In the genomic region with DNA sequence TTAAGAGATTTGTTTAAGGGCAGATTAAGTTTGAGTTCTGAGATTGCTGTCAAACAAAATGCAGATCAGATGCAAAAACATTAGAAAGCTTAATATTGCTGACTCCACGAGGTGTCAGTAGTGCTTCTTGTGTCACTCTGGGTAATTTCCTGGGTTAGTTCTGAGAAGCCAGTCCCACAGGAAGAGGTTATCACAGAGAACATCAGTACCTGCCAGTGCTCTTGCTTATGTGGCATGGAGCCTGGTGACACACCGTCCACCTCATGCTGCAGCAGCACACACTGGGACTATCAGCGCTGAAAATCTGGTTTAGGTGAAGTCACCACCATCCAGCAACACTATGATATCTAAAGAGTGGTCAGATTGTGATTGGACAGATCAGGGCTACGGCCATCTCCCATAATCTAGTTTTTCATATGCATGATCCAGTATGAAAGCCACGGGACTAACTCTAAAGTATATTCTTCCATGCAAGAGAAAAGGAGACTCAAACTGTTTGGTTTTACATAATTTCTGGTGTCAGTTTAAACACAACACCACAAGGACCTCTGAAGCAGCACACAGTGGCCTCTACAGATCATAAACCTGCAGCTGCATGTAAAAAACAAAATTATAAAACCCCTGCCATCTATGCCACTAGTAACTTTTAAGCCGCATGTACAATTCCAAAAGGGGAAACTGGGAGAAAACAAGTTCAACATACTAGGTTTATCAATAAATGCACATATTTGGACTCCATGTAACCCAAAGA, we compare ENCODE assay signal across 8 cellular contexts. TPM values are rescaled to one million over a fixed set of nuclear protein-coding genes. Genes with fewer than 3 reads are reported as not detected.
A peak's percentile ranks its signal among the peaks of the same experiment; 100 is the strongest.
DNase-seq lines count a peak whose midpoint lies in the region; ATAC-seq and TF ChIP-seq lines count a peak whose summit lies in the region.

No MANE protein-coding gene starts in this region.

- no peaks in the 10 kb centered on the region for H3K9me2 ChIP-seq in OCI-LY1 (ENCODE audit: low read depth, low read length)

- peak; percentile 86 for ATAC-seq in GM18867 (IDR thresholded peaks at IDR 0.05; ENCODE audit: unreplicated experiment)
- ATAC-seq in HG03066 (IDR thresholded peaks at IDR 0.05; ENCODE audit: low read depth, unreplicated experiment), result peak; percentile 85
- ATAC-seq in activated T-cell treated with anti-CD3 and anti-CD28 coated beads, Interleukin-2, amount 50 U/mL, for 4 hours, result peak; percentile 97 to 100

- no peak overlapping the region for H3K4me3 Mint-ChIP-seq in activated T-cell treated with anti-CD3 and anti-CD28 coated beads, Interleukin-2, amount 50 U/mL, for 4 hours

- DNase-seq in Ammon's horn (ENCODE audit: low spot score) (peak; percentile 67), globus pallidus (ENCODE audit: low spot score) (peak; percentile 66), NCI-H446 treated with DMSO at 0.1 percent for 48 hours (lab: John Stamatoyannopoulos, UW) (no peak)
- peak; percentile 31 for DNase-seq in activated T-cell treated with anti-CD3 and anti-CD28 coated beads, Interleukin-2, amount 50 U/mL, for 4 hours
- peak; percentile 59 for DNase-seq in stimulated activated CD4-positive, alpha-beta T cell treated with anti-CD3 and anti-CD28 coated beads, Interleukin-15, amount 100 ng/mL, for 24 hours

- no peaks in the 10 kb centered on the region for H3F3A ChIP-seq in OCI-LY1 (ENCODE audit: insufficient read depth, low read length)

- H3K27ac ChIP-seq in OCI-LY1 (ENCODE audit: low read depth, low read length, poor library complexity, severe bottlenecking), result peak overlapping the region; percentile 2

- no peaks in the 10 kb centered on the region for H3K79me2 ChIP-seq in OCI-LY1 (ENCODE audit: insufficient read depth, low read length)

- H3K4me3 ChIP-seq in OCI-LY1 (ENCODE audit: low read depth, low read length, poor library complexity, severe bottlenecking), result no peak overlapping the region

- H3K27me3 ChIP-seq in OCI-LY1 (ENCODE audit: insufficient read depth, low read length), result no peaks in the 10 kb centered on the region

- no peaks in the 10 kb centered on the region for H4K20me1 ChIP-seq in OCI-LY1 (ENCODE audit: insufficient read depth, low read length)

- no peak overlapping the region for H3K9ac ChIP-seq in OCI-LY1 (ENCODE audit: low read length)

- no peaks in the 10 kb centered on the region for H3K9me3 ChIP-seq in OCI-LY1 (ENCODE audit: low read length)

- H3K27me3 Mint-ChIP-seq in activated T-cell treated with anti-CD3 and anti-CD28 coated beads, Interleukin-2, amount 50 U/mL, for 4 hours (ENCODE audit: low read depth), result no peaks in the 10 kb centered on the region

- peak overlapping the region; percentile 22; the same call in 1 of the 2 replicates for H3K4me2 ChIP-seq in OCI-LY1 (ENCODE audit: low read length)

- no peak overlapping the region for H2AFZ ChIP-seq in OCI-LY1 (ENCODE audit: low read length)

- H3K9me3 Mint-ChIP-seq in activated T-cell treated with anti-CD3 and anti-CD28 coated beads, Interleukin-2, amount 50 U/mL, for 4 hours, result no peaks in the 10 kb centered on the region

- H3K4me1 ChIP-seq in OCI-LY1 (ENCODE audit: insufficient read depth, low read length, severe bottlenecking), result peaks cover 17% of the 10 kb centered on the region

- H3K36me3 ChIP-seq in OCI-LY1 (ENCODE audit: insufficient read depth, low read length), result peaks cover 8% of the 10 kb centered on the region; the same call in 1 of the 2 replicates

- TF ChIP-seq CTCF in OCI-LY1 (IDR thresholded peaks at IDR 0.05; ENCODE audit: low read length), result peak; percentile 79; the same call in 1 of the 2 replicates

- peaks cover 15% of the 10 kb centered on the region for H3K4me1 Mint-ChIP-seq in activated T-cell treated with anti-CD3 and anti-CD28 coated beads, Interleukin-2, amount 50 U/mL, for 4 hours (ENCODE audit: low read depth)

- H3K36me3 Mint-ChIP-seq in activated T-cell treated with anti-CD3 and anti-CD28 coated beads, Interleukin-2, amount 50 U/mL, for 4 hours (ENCODE audit: insufficient read depth), result peaks cover 34% of the 10 kb centered on the region

RNA-seq across cellular contexts. Expression of a gene that starts 36.1 kb away (rescaled TPM):
- under 1 TPM; 0.40 to 0.61 (median 0.46) TPM for total RNA-seq in activated T-cell treated with anti-CD3 and anti-CD28 coated beads, Interleukin-2, amount 50 U/mL, for 4 hours
